Comparison of ENCODE assay signal across 19 cellular contexts in the genomic region with DNA sequence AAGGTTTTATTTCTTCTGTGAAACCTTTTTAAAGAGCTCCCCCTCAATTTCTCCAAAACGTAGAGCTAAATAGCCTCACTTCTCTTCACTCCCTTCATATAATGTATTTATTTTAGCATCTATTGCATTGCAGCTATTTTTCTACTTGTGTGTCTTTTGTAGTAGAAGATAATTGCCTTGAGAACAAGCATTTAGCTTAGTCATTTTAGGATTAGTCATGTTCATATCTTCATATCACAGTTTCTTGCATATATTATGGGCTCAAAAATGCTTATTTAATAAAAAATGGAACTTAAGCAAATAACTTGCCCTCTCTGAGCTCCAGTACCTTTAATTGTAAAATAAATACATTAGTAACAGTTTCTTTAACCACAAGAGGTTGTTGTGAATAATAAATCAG.
DNase-seq lines count a peak whose midpoint lies in the region; FAIRE-seq and TF ChIP-seq lines count a peak whose summit lies in the region.
"Had no signal": no experiment of that assay in that cellular context is flagged by ENCODE, and none has a peak within 500 bp of the region (broad histone marks: within the 10 kb centered on the region; RNA-seq: fewer than 3 reads in every experiment).

No MANE protein-coding gene starts in this region.

- H3K9ac ChIP-seq in neural progenitor cell = no peak overlapping the region
- H3K9ac ChIP-seq: GM23248 had no signal

- no peaks in the 10 kb centered on the region for H4K20me1 ChIP-seq in neural progenitor cell (ENCODE audit: low read depth)

- no peaks in the 10 kb centered on the region for H3K36me3 ChIP-seq in neural progenitor cell
- H3K36me3 ChIP-seq: Peyer's patch had no signal

- no peaks in the 10 kb centered on the region for H3K79me2 ChIP-seq in neural progenitor cell (ENCODE audit: low read depth)

- H3K4me3 ChIP-seq in fibroblast of mammary gland (ENCODE audit: control insufficient read depth, low read depth, low read length) = no peak overlapping the region
- H3K4me3 ChIP-seq in neural progenitor cell = no peak overlapping the region
- H3K4me3 ChIP-seq in lower leg skin (ENCODE audit: low read depth, poor library complexity, severe bottlenecking) = no peak overlapping the region
- H3K4me3 ChIP-seq: GM23248, Peyer's patch had no signal

- no peak overlapping the region for H3K27ac ChIP-seq in neural progenitor cell
- H3K27ac ChIP-seq: GM23248, Peyer's patch had no signal

- H3K9me3 ChIP-seq in neural progenitor cell (ENCODE audit: low read depth) = peaks cover 4% of the 10 kb centered on the region
- H3K9me3 ChIP-seq: Peyer's patch had no signal

- no peaks in the 10 kb centered on the region for H3K9me3 Mint-ChIP-seq in neural progenitor cell

- no peaks in the 10 kb centered on the region for H3K4me1 Mint-ChIP-seq in neural progenitor cell

- TF ChIP-seq CTCF in fibroblast of mammary gland (conservative IDR thresholded peaks at IDR 0.05; ENCODE audit: control insufficient read depth, insufficient read depth, low read depth, low read length) (no peak), neural progenitor cell (IDR thresholded peaks at IDR 0.05) (no peak), D721Med (IDR thresholded peaks at IDR 0.05; ENCODE audit: insufficient read depth, missing control alignments) (no peak), lower leg skin (IDR thresholded peaks at IDR 0.05) (no peak)

- intact Hi-C loops in lower leg skin (cut with DNase I; ENCODE audit: low total_unique reads) = no loop called here

- no peak overlapping the region for H3K4me2 ChIP-seq in neural progenitor cell

- DNase-seq in EL = peak; percentile 2
- peak; percentile 16 for DNase-seq in LHCN-M2 (ENCODE audit: low read depth)
- DNase-seq in amniotic epithelial cell (ENCODE audit: low read depth) = peak; percentile 40
- DNase-seq in fibroblast of mammary gland (ENCODE audit: low read depth) = peak; percentile 2
- no peak for DNase-seq in neural progenitor cell (ENCODE audit: low spot score)
- no peak for DNase-seq in D721Med (ENCODE audit: insufficient read length, low spot score)
- no peak for DNase-seq in iPS-NIHi7 (ENCODE audit: extremely low spot score)
- DNase-seq in lower leg skin (ENCODE audit: low spot score in 2 of 2) = no peak
- DNase-seq: C1 segment of cervical spinal cord, DMS 273 treated with DMSO at 0.1 percent for 48 hours, GM23248, KBM-7, NCI-H1436, NCI-H2029 treated with DMSO at 0.1 percent for 48 hours, NCI-H510A treated with DMSO at 0.1 percent for 48 hours, NCI-H82, Peyer's patch, SHP77 treated with DMSO at 0.1 percent for 48 hours had no signal

- TF ChIP-seq POLR2A in lower leg skin (IDR thresholded peaks at IDR 0.05) = no peak

- no peaks in the 10 kb centered on the region for H3K36me3 Mint-ChIP-seq in neural progenitor cell

- H3K4me1 ChIP-seq in neural progenitor cell = no peaks in the 10 kb centered on the region
- H3K4me1 ChIP-seq: Peyer's patch had no signal

- no peak overlapping the region for H3K27ac Mint-ChIP-seq in neural progenitor cell

- H3K4me3 Mint-ChIP-seq in neural progenitor cell = no peak overlapping the region

- 29 to 47% methylated on average over 1 of the region's 1 CpG for WGBS in lower leg skin, 2 donors

- H3K27me3 Mint-ChIP-seq in neural progenitor cell (ENCODE audit: insufficient read depth, low read depth) = no peaks in the 10 kb centered on the region

- no peaks in the 10 kb centered on the region for H3K27me3 ChIP-seq in neural progenitor cell
- H3K27me3 ChIP-seq: Peyer's patch had no signal

- no peaks in the 10 kb centered on the region for H3F3A ChIP-seq in neural progenitor cell (ENCODE audit: low read depth)

- H2AFZ ChIP-seq in neural progenitor cell (replicated peaks) = no peak overlapping the region
- H2AFZ ChIP-seq: GM23248 had no signal

- no peak for FAIRE-seq in D721Med (lab: Jason Lieb, UNC)
- FAIRE-seq: A204.1 had no signal

Comparison
In these comparisons a context has a peak if more than half of its experiments do, and no peak if none do; other contexts are left out.
1. DNase-seq: peak in EL (single experiment), LHCN-M2 (single experiment), amniotic epithelial cell (single experiment) and fibroblast of mammary gland (single experiment); none in neural progenitor cell (single experiment), D721Med (single experiment), iPS-NIHi7 (single experiment) and lower leg skin (0 of 2).